Comparison of ENCODE assay signal across 25 cellular contexts in genomic region chr18:41618135-41618534, GRCh38.
DNase-seq lines count a peak whose midpoint lies in the region; ATAC-seq, FAIRE-seq and TF ChIP-seq lines count a peak whose summit lies in the region.
"Had no signal": no experiment of that assay in that cellular context is flagged by ENCODE, and none has a peak within 500 bp of the region (broad histone marks: within the 10 kb centered on the region; RNA-seq: fewer than 3 reads in every experiment).

No MANE protein-coding gene starts in this region.

- TF ChIP-seq POLR2A in GM12891 (IDR thresholded peaks at IDR 0.05; ENCODE audit: low read depth, low read length), result no peak

- ATAC-seq in HG03565 (IDR thresholded peaks at IDR 0.05; ENCODE audit: unreplicated experiment) (peak; percentile 38), foreskin keratinocyte (peak; percentile 20)
- ATAC-seq: K562 had no signal

- no peaks in the 10 kb centered on the region for H3K4me1 ChIP-seq in foreskin keratinocyte
- H3K4me1 ChIP-seq: BLaER1, Peyer's patch had no signal

- no peaks in the 10 kb centered on the region for H3K27me3 ChIP-seq in foreskin keratinocyte
- H3K27me3 ChIP-seq: BLaER1, Peyer's patch had no signal

- no peak overlapping the region for H3K27ac ChIP-seq in foreskin keratinocyte
- H3K27ac ChIP-seq: BLaER1, Peyer's patch had no signal

- FAIRE-seq in GM12891 (lab: Jason Lieb, UNC), result no peak
- FAIRE-seq: GM12892, GM19239, H1, K562 had no signal

- no peak for TF ChIP-seq CTCF in foreskin keratinocyte (conservative IDR thresholded peaks at IDR 0.05)

- DNase-seq in NCI-H1105 treated with DMSO at 0.1 percent for 48 hours (lab: John Stamatoyannopoulos, UW) (peak; percentile 19), NCI-H1105 (lab: John Stamatoyannopoulos, UW) (no peak), NCI-H748 treated with DMSO at 0.1 percent for 48 hours (lab: John Stamatoyannopoulos, UW) (peak; percentile 75), foreskin keratinocyte (peak; percentile 1 to 17), GM12891 (ENCODE audit: insufficient read length, low spot score) (no peak), Ammon's horn (ENCODE audit: low spot score) (no peak)
- DNase-seq in stimulated activated CD4-positive, alpha-beta T cell treated with anti-CD3 and anti-CD28 coated beads, Interleukin-1b, Interleukin-23, amount 100 ng/mL, for 48 hours, result no peak
- DNase-seq: CD4-positive, alpha-beta T cell; DMS79; GF-D8; HCEC 1CT; Kasumi-1; NCI-H2029; NCI-H2171 treated with DMSO at 0.1 percent for 48 hours; NCI-H345; NCI-H510A treated with DMSO at 0.1 percent for 48 hours; Peyer's patch; SHP77 treated with DMSO at 0.1 percent for 48 hours; T-helper 1 cell had no signal

TF ChIP-seq in GM12891, 5 proteins besides CTCF, POLR2A, EP300 and RAD21:
- TF ChIP-seq TAF1 (IDR thresholded peaks at IDR 0.05; ENCODE audit: low read depth, low read length) (no peak), SPI1 (IDR thresholded peaks at IDR 0.05; ENCODE audit: low read depth, low read length) (no peak), POLR2AphosphoS5 (IDR thresholded peaks at IDR 0.05; ENCODE audit: low read depth, low read length) (no peak), POU2F2 (IDR thresholded peaks at IDR 0.05; ENCODE audit: low read depth, low read length) (no peak), PAX5 (IDR thresholded peaks at IDR 0.05; ENCODE audit: insufficient read depth, low read length, severe bottlenecking) (no peak)

Comparison
In these comparisons a context has a peak if more than half of its experiments do, and no peak if none do; other contexts are left out.
1. DNase-seq: peak in NCI-H1105 treated with DMSO at 0.1 percent for 48 hours (single experiment), NCI-H748 treated with DMSO at 0.1 percent for 48 hours (single experiment) and foreskin keratinocyte (2 of 2); none in NCI-H1105 (single experiment), stimulated activated CD4-positive, alpha-beta T cell treated with anti-CD3 and anti-CD28 coated beads, Interleukin-1b, Interleukin-23, amount 100 ng/mL, for 48 hours (single experiment), GM12891 (single experiment) and Ammon's horn (single experiment).